1 cellular context compared by ENCODE assay signal in genomic region chr7:4129481-4130122, GRCh38.
TF ChIP-seq lines count a peak whose summit lies in the region.

No MANE protein-coding gene starts in this region.

TF ChIP-seq in GM23338, 12 proteins besides CTCF, POLR2A, EP300 and RAD21:
- TF ChIP-seq ZNF462 (CRISPR knock-in tag; IDR thresholded peaks at IDR 0.05): no peak
- TF ChIP-seq ZNF114 (CRISPR knock-in tag; IDR thresholded peaks at IDR 0.05): no peak
- TF ChIP-seq EZH2phosphoT487 (IDR thresholded peaks at IDR 0.05; ENCODE audit: unreplicated experiment): no peak
- TF ChIP-seq STAT1 (IDR thresholded peaks at IDR 0.05; ENCODE audit: unreplicated experiment): no peak
- no peak for TF ChIP-seq ZNF331 (CRISPR knock-in tag; IDR thresholded peaks at IDR 0.05; ENCODE audit: low read depth)
- TF ChIP-seq POLR2AphosphoS5 (IDR thresholded peaks at IDR 0.05; ENCODE audit: low read depth): no peak
- TF ChIP-seq CREB1 (CRISPR knock-in tag; IDR thresholded peaks at IDR 0.05; ENCODE audit: low read depth): no peak
- no peak for TF ChIP-seq REST (IDR thresholded peaks at IDR 0.05; ENCODE audit: unreplicated experiment)
- TF ChIP-seq JUNB (IDR thresholded peaks at IDR 0.05; ENCODE audit: unreplicated experiment): no peak
- TF ChIP-seq ETS1 (IDR thresholded peaks at IDR 0.05): no peak
